35 cellular contexts compared by ENCODE assay signal in the genomic region with DNA sequence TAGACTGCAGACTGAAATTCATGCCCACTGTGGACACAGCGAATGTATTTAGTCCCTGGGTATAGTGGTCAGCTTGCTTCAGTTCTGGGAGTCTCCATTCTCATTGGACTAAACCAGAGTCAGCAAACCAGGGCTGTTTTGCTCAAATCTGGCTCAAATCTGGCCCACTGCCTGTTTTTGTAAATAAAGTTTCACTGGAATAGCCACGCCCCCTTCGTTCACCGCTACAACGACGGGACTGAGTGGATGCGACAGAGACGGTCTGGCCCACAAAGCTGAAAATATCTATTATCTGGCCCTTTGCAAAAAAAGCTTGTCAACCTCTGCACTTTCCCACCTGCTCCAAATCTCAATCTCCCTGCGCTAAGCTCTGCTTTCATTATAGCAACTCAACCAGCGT.
"Had no signal": no experiment of that assay in that cellular context is flagged by ENCODE, and none has a peak within 500 bp of the region (broad histone marks: within the 10 kb centered on the region; RNA-seq: fewer than 3 reads in every experiment).

No MANE protein-coding gene starts in this region.

- H3K27me3 ChIP-seq: body of pancreas, brain microvascular endothelial cell, breast epithelium had no signal

- H3K9me3 ChIP-seq: adrenal gland, body of pancreas, breast epithelium had no signal

- H3K36me3 ChIP-seq: adrenal gland, brain microvascular endothelial cell, breast epithelium had no signal

- FAIRE-seq: astrocyte, TTC549 had no signal

- H3K4me3 ChIP-seq: adrenal gland, body of pancreas, breast epithelium had no signal

- H3K4me3 Mint-ChIP-seq: activated B cell treated with CpG ODN at 0.5 μM for 24 hours; activated CD4-positive, alpha-beta memory T cell treated with anti-CD3 and anti-CD28 coated beads for 36 hours; activated CD4-positive, alpha-beta T cell treated with anti-CD3 and anti-CD28 coated beads, Interleukin-2, amount 10 ng/mL, durations not matched to agents 24 days and 14 days; activated CD8-positive, alpha-beta T cell treated with anti-CD3 and anti-CD28 coated beads for 36 hours; activated naive CD4-positive, alpha-beta T cell treated with anti-CD3 and anti-CD28 coated beads for 36 hours; activated naive CD8-positive, alpha-beta T cell treated with anti-CD3 and anti-CD28 coated beads for 36 hours; activated T-cell treated with anti-CD3 and anti-CD28 coated beads, Interleukin-2, amount 50 U/mL, for 4 hours; activated T-cell treated with anti-CD3 and anti-CD28 coated beads, Interleukin-2, amount 50 U/mL, for 72 hours; activated T-helper 1 cell treated with anti-CD3 and anti-CD28 coated beads, Interleukin-12 subunit alpha, Interleukin-12 subunit beta, Interleukin-2, Interleukin-4 antibody, amounts not matched to agents 30 ng/mL and 10 ng/mL and 1 ng/mL, durations not matched to agents 14 hours and 24 hours and 36 hours; activated T-helper 17 cell treated with anti-CD3 and anti-CD28 coated beads, Interleukin-2, amount 50 U/mL, for 72 hours; T-helper 1 cell treated with Interleukin-12 subunit alpha and Interleukin-12 subunit beta and Interleukin-4 antibody, amounts not matched to agents 30 μg/mL and 1 μg/mL, for 36 hours; T-helper 2 cell treated with Interferon-gamma antibody and Interleukin-4, amounts not matched to agents 5 μg/mL and 100 μg/mL, for 36 hours had no signal

- H3K27ac Mint-ChIP-seq: activated B cell treated with CpG ODN at 0.5 μM for 24 hours; activated CD4-positive, alpha-beta memory T cell treated with anti-CD3 and anti-CD28 coated beads for 36 hours; activated CD4-positive, alpha-beta T cell treated with anti-CD3 and anti-CD28 coated beads, Interleukin-2, amount 10 ng/mL, durations not matched to agents 24 days and 14 days; activated CD8-positive, alpha-beta T cell treated with anti-CD3 and anti-CD28 coated beads for 36 hours; activated naive CD4-positive, alpha-beta T cell treated with anti-CD3 and anti-CD28 coated beads for 36 hours; activated naive CD4-positive, alpha-beta T cell treated with anti-CD3 and anti-CD28 coated beads, Interleukin-2, amount 50 U/mL, for 72 hours; activated naive CD8-positive, alpha-beta T cell treated with anti-CD3 and anti-CD28 coated beads for 36 hours; activated T-cell treated with anti-CD3 and anti-CD28 coated beads, Interleukin-2, amount 50 U/mL, for 72 hours; activated T-helper 1 cell treated with anti-CD3 and anti-CD28 coated beads, Interleukin-12 subunit alpha, Interleukin-12 subunit beta, Interleukin-2, Interleukin-4 antibody, amounts not matched to agents 30 ng/mL and 10 ng/mL and 1 ng/mL, durations not matched to agents 14 hours and 24 hours and 36 hours; activated T-helper 17 cell treated with anti-CD3 and anti-CD28 coated beads, Interleukin-2, amount 50 U/mL, for 72 hours; T-helper 1 cell treated with Interleukin-12 subunit alpha and Interleukin-12 subunit beta and Interleukin-4 antibody, amounts not matched to agents 30 μg/mL and 1 μg/mL, for 36 hours; T-helper 2 cell treated with Interferon-gamma antibody and Interleukin-4, amounts not matched to agents 5 μg/mL and 100 μg/mL, for 36 hours had no signal

- H3K36me3 Mint-ChIP-seq: activated CD4-positive, alpha-beta memory T cell treated with anti-CD3 and anti-CD28 coated beads for 36 hours; activated naive CD4-positive, alpha-beta T cell treated with anti-CD3 and anti-CD28 coated beads, Interleukin-2, amount 50 U/mL, for 72 hours; activated naive CD8-positive, alpha-beta T cell treated with anti-CD3 and anti-CD28 coated beads for 36 hours had no signal

- DNase-seq: activated B cell treated with CpG ODN at 0.5 μM for 24 hours; activated CD4-positive, alpha-beta memory T cell treated with anti-CD3 and anti-CD28 coated beads for 36 hours; activated CD4-positive, alpha-beta T cell treated with anti-CD3 and anti-CD28 coated beads for 4 hours; activated CD4-positive, alpha-beta T cell treated with anti-CD3 and anti-CD28 coated beads, Interleukin-2, amount 10 ng/mL, durations not matched to agents 24 days and 14 days; activated CD4-positive, alpha-beta T cell treated with anti-CD3 and anti-CD28 coated beads, Interleukin-2, amount 50 U/mL, for 1 hour; activated CD4-positive, alpha-beta T cell treated with anti-CD3 and anti-CD28 coated beads, Interleukin-2, amount 50 U/mL, for 4 hours; activated CD4-positive, CD25-positive, alpha-beta regulatory T cell treated with anti-CD3 and anti-CD28 coated beads, Interleukin-2, amount 50 U/mL, for 72 hours; activated CD8-positive, alpha-beta memory T cell treated with anti-CD3 and anti-CD28 coated beads, Interleukin-2, amount 50 U/mL, for 4 hours; activated CD8-positive, alpha-beta T cell treated with anti-CD3 and anti-CD28 coated beads for 36 hours; activated effector memory CD4-positive, alpha-beta T cell treated with anti-CD3 and anti-CD28 coated beads, Interleukin-2, amount 50 U/mL, for 16 hours; activated gamma-delta T cell treated with Interleukin-2 at 50 U/mL for 16 hours; activated naive CD4-positive, alpha-beta T cell; activated naive CD4-positive, alpha-beta T cell treated with anti-CD3 and anti-CD28 coated beads for 36 hours; activated naive CD8-positive, alpha-beta T cell treated with anti-CD3 and anti-CD28 coated beads for 36 hours; activated T-cell treated with anti-CD3 and anti-CD28 coated beads for 4 hours; activated T-cell treated with anti-CD3 and anti-CD28 coated beads, Interleukin-2, amount 50 U/mL, for 1 hour; activated T-cell treated with anti-CD3 and anti-CD28 coated beads, Interleukin-2, amount 50 U/mL, for 4 hours; activated T-cell treated with anti-CD3 and anti-CD28 coated beads, Interleukin-2, amount 50 U/mL, for 72 hours; adrenal gland; amniotic stem cell; body of pancreas; brain microvascular endothelial cell; central memory CD4-positive, alpha-beta T cell; T-helper 1 cell; T-helper 2 cell; T-helper 9 cell had no signal

- H3K4me1 ChIP-seq: adrenal gland, body of pancreas, breast epithelium had no signal

- H3K4me1 Mint-ChIP-seq: activated B cell treated with CpG ODN at 0.5 μM for 24 hours; activated T-helper 17 cell treated with anti-CD3 and anti-CD28 coated beads, Interleukin-2, amount 50 U/mL, for 72 hours had no signal

- H3K27ac ChIP-seq: adrenal gland, body of pancreas, brain microvascular endothelial cell, breast epithelium, VCaP had no signal

- H3K9me3 Mint-ChIP-seq: activated B cell treated with CpG ODN at 0.5 μM for 24 hours; activated CD4-positive, alpha-beta memory T cell treated with anti-CD3 and anti-CD28 coated beads for 36 hours; activated CD4-positive, alpha-beta T cell treated with anti-CD3 and anti-CD28 coated beads, Interleukin-2, amount 10 ng/mL, durations not matched to agents 24 days and 14 days; activated CD8-positive, alpha-beta T cell treated with anti-CD3 and anti-CD28 coated beads for 36 hours; activated naive CD4-positive, alpha-beta T cell treated with anti-CD3 and anti-CD28 coated beads for 36 hours; activated naive CD4-positive, alpha-beta T cell treated with anti-CD3 and anti-CD28 coated beads, Interleukin-2, amount 50 U/mL, for 72 hours; activated T-cell treated with anti-CD3 and anti-CD28 coated beads, Interleukin-2, amount 50 U/mL, for 4 hours; activated T-cell treated with anti-CD3 and anti-CD28 coated beads, Interleukin-2, amount 50 U/mL, for 72 hours; activated T-helper 1 cell treated with anti-CD3 and anti-CD28 coated beads, Interleukin-12 subunit alpha, Interleukin-12 subunit beta, Interleukin-2, Interleukin-4 antibody, amounts not matched to agents 30 ng/mL and 10 ng/mL and 1 ng/mL, durations not matched to agents 14 hours and 24 hours and 36 hours; activated T-helper 17 cell treated with anti-CD3 and anti-CD28 coated beads, Interleukin-2, amount 50 U/mL, for 72 hours; T-helper 1 cell treated with Interleukin-12 subunit alpha and Interleukin-12 subunit beta and Interleukin-4 antibody, amounts not matched to agents 30 μg/mL and 1 μg/mL, for 36 hours; T-helper 2 cell treated with Interferon-gamma antibody and Interleukin-4, amounts not matched to agents 5 μg/mL and 100 μg/mL, for 36 hours had no signal

- ATAC-seq: activated CD8-positive, alpha-beta T cell treated with anti-CD3 and anti-CD28 coated beads for 36 hours; activated naive CD4-positive, alpha-beta T cell treated with anti-CD3 and anti-CD28 coated beads, Interleukin-2, amount 50 U/mL, for 72 hours; activated T-cell treated with anti-CD3 and anti-CD28 coated beads, Interleukin-2, amount 50 U/mL, for 4 hours; activated T-cell treated with anti-CD3 and anti-CD28 coated beads, Interleukin-2, amount 50 U/mL, for 72 hours; activated T-helper 17 cell treated with anti-CD3 and anti-CD28 coated beads, Interleukin-2, amount 50 U/mL, for 72 hours; body of pancreas had no signal
